Comparison of ENCODE assay signal across 9 cellular contexts in the genomic region with DNA sequence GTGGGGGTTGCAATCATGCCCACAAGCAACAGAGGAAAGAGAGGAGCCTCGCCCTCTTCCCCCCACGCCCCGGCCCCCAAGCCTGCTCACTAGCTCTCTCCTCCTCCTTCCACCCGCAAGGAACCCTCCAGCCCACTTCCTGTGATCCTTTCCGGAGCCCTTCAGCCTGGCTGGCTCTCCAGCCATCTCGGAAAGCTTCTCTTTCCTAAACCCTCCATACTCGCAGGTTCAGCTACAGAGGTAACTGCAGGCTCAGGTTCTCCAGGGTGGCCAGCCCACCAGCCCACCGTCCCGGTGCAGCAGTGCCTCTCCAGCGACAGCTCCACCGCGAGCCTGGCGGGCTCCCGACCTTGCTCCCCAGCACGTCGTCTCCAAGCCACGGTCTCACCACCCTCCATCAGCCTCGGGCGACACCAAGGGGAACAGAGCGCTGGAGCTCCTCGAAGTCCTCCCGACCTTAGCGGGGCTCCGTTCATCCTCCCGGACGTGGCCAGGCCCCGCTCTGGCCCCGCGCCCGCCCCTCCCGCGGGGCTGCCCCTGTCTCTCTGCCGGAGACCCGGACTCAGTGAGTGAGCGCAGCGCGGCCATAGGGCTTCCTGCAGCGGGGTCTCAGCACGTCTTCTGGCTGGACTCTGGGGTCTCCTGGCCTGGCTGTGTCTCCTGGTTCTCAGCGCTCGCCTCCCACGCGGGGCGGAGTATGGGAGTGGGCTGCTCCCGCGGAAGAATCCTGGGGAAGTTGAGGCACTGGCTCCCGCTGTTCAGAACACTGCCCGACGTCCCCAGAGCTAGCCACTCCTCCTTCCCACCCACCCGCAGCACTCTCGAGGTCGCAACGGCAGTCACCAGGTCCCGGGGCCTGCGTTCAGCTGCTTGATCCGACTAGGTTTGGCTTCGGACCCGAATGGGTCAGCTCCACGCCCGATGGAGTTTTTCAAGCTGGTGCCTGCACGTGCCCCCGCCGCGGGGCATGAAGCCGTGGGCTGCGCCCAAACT. TPM values are rescaled to one million over a fixed set of nuclear protein-coding genes. Genes with fewer than 3 reads are reported as not detected.
DNase-seq lines count a peak whose midpoint lies in the region; ATAC-seq, FAIRE-seq and TF ChIP-seq lines count a peak whose summit lies in the region.
"Had no signal": no experiment of that assay in that cellular context is flagged by ENCODE, and none has a peak within 500 bp of the region (broad histone marks: within the 10 kb centered on the region; RNA-seq: fewer than 3 reads in every experiment).

No MANE protein-coding gene starts in this region.

- peak overlapping the region; percentile 38 for H3K4me3 ChIP-seq in AG09309 (ENCODE audit: control insufficient read depth, low read depth, low read length)
- peak overlapping the region; percentile 23; the same call in 1 of the 2 replicates for H3K4me3 ChIP-seq in Jurkat, Clone E6-1 (ENCODE audit: low read length)
- H3K4me3 ChIP-seq in psoas muscle = peak overlapping the region; percentile 69

- peak overlapping the region; percentile 55 for H3K27ac ChIP-seq in psoas muscle

- TF ChIP-seq POLR2A in H54 (IDR thresholded peaks at IDR 0.05; ENCODE audit: low read depth, low read length) = no peak

- H3K9me3 ChIP-seq in psoas muscle = no peaks in the 10 kb centered on the region

- no peaks in the 10 kb centered on the region for H3K36me3 ChIP-seq in psoas muscle (ENCODE audit: insufficient read depth in 1 of 2, low read depth in 1 of 2)

- TF ChIP-seq CTCF in AG09309 (IDR thresholded peaks at IDR 0.05; ENCODE audit: control insufficient read depth, insufficient read depth, low read depth, low read length, missing control alignments) = no peak
- TF ChIP-seq CTCF in psoas muscle (IDR thresholded peaks at IDR 0.05) = no peak

- no peak for DNase-seq in AG09309 (ENCODE audit: low read depth)
- no peak for DNase-seq in Jurkat, Clone E6-1 (ENCODE audit: low read depth, low spot score)
- DNase-seq in activated effector memory CD4-positive, alpha-beta T cell treated with Interleukin-2 at 50 U/mL for 16 hours = peak; percentile 2
- DNase-seq in left cardiac atrium = peak; percentile 62
- DNase-seq in psoas muscle = peak; percentile 40 to 64
- DNase-seq in H54 (ENCODE audit: insufficient read length, low spot score) = no peak

- no peaks in the 10 kb centered on the region for H3K4me1 ChIP-seq in psoas muscle

- no peak for FAIRE-seq in H54 (lab: Jason Lieb, UNC)
- FAIRE-seq: bronchial epithelial cell had no signal

- peaks cover 0 to 28% (median 6%) of the 10 kb centered on the region in 3 donors for H3K27me3 ChIP-seq in psoas muscle (ENCODE audit: insufficient read depth in 3 of 3, low read length in 2 of 3)

- ATAC-seq in left cardiac atrium (peak; percentile 80 to 83), psoas muscle (peak; percentile 51 to 74 (median 65)), HG02623 (IDR thresholded peaks at IDR 0.05; ENCODE audit: unreplicated experiment) (no peak), GM19452 (IDR thresholded peaks at IDR 0.05; ENCODE audit: unreplicated experiment) (no peak)

- 3 to 6% (median 4%) methylated on average over 59 to 66 of the region's 66 CpGs for WGBS in psoas muscle, 3 donors

- intact Hi-C loops in left cardiac atrium (cut with DNase I) = no loop called here
- intact Hi-C loops in psoas muscle (cut with DNase I) = no loop called here

RNA-seq across cellular contexts. Expression of a gene that starts 12.8 kb away (rescaled TPM):
- not detected for polyA plus RNA-seq in Jurkat, Clone E6-1 (2012; ENCODE audit: insufficient read depth, insufficient read length)
- total RNA-seq in left cardiac atrium = not detected
- total RNA-seq in psoas muscle = not detected
- polyA plus RNA-seq in psoas muscle = not detected
- total RNA-seq: bronchial epithelial cell had no signal

RNA-seq across cellular contexts. Expression of a gene that starts 16.8 kb away (rescaled TPM):
- polyA plus RNA-seq in Jurkat, Clone E6-1 (2012; ENCODE audit: insufficient read depth, insufficient read length) = not detected
- total RNA-seq in left cardiac atrium (10 to 100 TPM; 14.3 to 27.4 TPM), psoas muscle (10 to 100 TPM in 2 of 4 donors, 1 to 10 TPM in 2; 6.2 to 13.6 (median 10.7) TPM)
- 10 to 100 TPM in 1 of 3 donors, 1 to 10 TPM in 2; 4.9 to 14.5 (median 5.4) TPM for polyA plus RNA-seq in psoas muscle
- total RNA-seq: bronchial epithelial cell had no signal

RNA-seq across cellular contexts. Expression of a gene that starts 31.7 kb away (rescaled TPM):
- polyA plus RNA-seq in Jurkat, Clone E6-1 (2012; ENCODE audit: insufficient read depth, insufficient read length) = 5.8 TPM
- total RNA-seq in left cardiac atrium = 1 to 10 TPM; 2.2 to 2.8 TPM
- total RNA-seq in psoas muscle = 1 to 10 TPM in 3 of 4 donors, under 1 TPM in 1; 0.69 to 2.5 (median 1.5) TPM
- 1 to 10 TPM in 2 of 3 donors, under 1 TPM in 1; 0.82 to 4.2 (median 1.1) TPM for polyA plus RNA-seq in psoas muscle

RNA-seq across cellular contexts. Expression of a gene that starts 38.4 kb away (rescaled TPM):
- polyA plus RNA-seq in Jurkat, Clone E6-1 (2012; ENCODE audit: insufficient read depth, insufficient read length) = 83.8 TPM
- 10 to 100 TPM; 23.3 to 25.7 TPM for total RNA-seq in left cardiac atrium
- 10 to 100 TPM in 3 of 4 donors, 1 to 10 TPM in 1; 9.0 to 16.3 (median 11.7) TPM for total RNA-seq in psoas muscle
- 10 to 100 TPM; 17.8 to 24.3 (median 22.1) TPM for polyA plus RNA-seq in psoas muscle

Comparison
In these comparisons a context has a peak if more than half of its experiments do, and no peak if none do; other contexts are left out.
1. DNase-seq: peak in activated effector memory CD4-positive, alpha-beta T cell treated with Interleukin-2 at 50 U/mL for 16 hours (single experiment), left cardiac atrium (single experiment) and psoas muscle (2 of 2); none in AG09309 (single experiment), Jurkat, Clone E6-1 (single experiment) and H54 (single experiment).
2. ATAC-seq: peak in left cardiac atrium (2 of 2) and psoas muscle (4 of 4); none in HG02623 (single experiment) and GM19452 (single experiment).
3. Peak in every context shown above with its lines, with median percentiles within 50 percentile points of each other: H3K4me3 ChIP-seq.